ENCODE assay signal across 19 cellular contexts in genomic region chr17:44543905-44544523, GRCh38. TPM values are rescaled to one million over a fixed set of nuclear protein-coding genes. Genes with fewer than 3 reads are reported as not detected.
DNase-seq lines count a peak whose midpoint lies in the region; ATAC-seq, FAIRE-seq and TF ChIP-seq lines count a peak whose summit lies in the region.
"Had no signal": no experiment of that assay in that cellular context is flagged by ENCODE, and none has a peak within 500 bp of the region (broad histone marks: within the 10 kb centered on the region; RNA-seq: fewer than 3 reads in every experiment).

No MANE protein-coding gene starts in this region.

- CTCF ChIA-PET in activated CD4-positive, alpha-beta T cell treated with anti-CD3 and anti-CD28 coated beads for 36 hours (lab: Charles Lee): interaction anchor here (4.0 kb wide), 1 partner anchor 10 kb away, joined by 21 read pairs; no protein-coding TSS in a partner anchor

- peak overlapping the region; percentile 24 for H3K27ac Mint-ChIP-seq in activated CD4-positive, alpha-beta T cell treated with anti-CD3 and anti-CD28 coated beads for 36 hours

- H3K4me1 Mint-ChIP-seq in activated CD4-positive, alpha-beta T cell treated with anti-CD3 and anti-CD28 coated beads for 36 hours: no peaks in the 10 kb centered on the region

- peaks cover 70% of the 10 kb centered on the region for H3K27me3 ChIP-seq in iPS-20b (ENCODE audit: insufficient read depth, low read length)
- H3K27me3 ChIP-seq: body of pancreas, foreskin keratinocyte, testis had no signal

- no peak for ATAC-seq in activated CD4-positive, alpha-beta T cell treated with anti-CD3 and anti-CD28 coated beads for 36 hours
- ATAC-seq in SK-N-SH treated with all-trans-retinoic acid at 6 μM for 48 hours (peak; percentile 4; the same call in 2 of the 3 replicates), HG03045 (IDR thresholded peaks at IDR 0.05; ENCODE audit: unreplicated experiment) (no peak)
- ATAC-seq: body of pancreas, psoas muscle had no signal

- H3K36me3 ChIP-seq in iPS-20b (ENCODE audit: insufficient read depth, low read depth, low read length): no peaks in the 10 kb centered on the region

- H3K36me3 Mint-ChIP-seq in activated CD4-positive, alpha-beta T cell treated with anti-CD3 and anti-CD28 coated beads for 36 hours (ENCODE audit: low read depth): no peaks in the 10 kb centered on the region

- H3K27me3 Mint-ChIP-seq in activated CD4-positive, alpha-beta T cell treated with anti-CD3 and anti-CD28 coated beads for 36 hours: peaks cover 16% of the 10 kb centered on the region

- POLR2A ChIA-PET in activated CD4-positive, alpha-beta T cell treated with anti-CD3 and anti-CD28 coated beads for 36 hours (lab: Charles Lee): no interaction called here

- FAIRE-seq in urothelium cell line (lab: Jason Lieb, UNC): peak; percentile 42
- FAIRE-seq: islet of Langerhans had no signal

- no peak for DNase-seq in activated CD4-positive, alpha-beta T cell treated with anti-CD3 and anti-CD28 coated beads for 36 hours
- no peak for DNase-seq in activated CD4-positive, alpha-beta T cell treated with anti-CD3 and anti-CD28 coated beads, Interleukin-2, amount 50 U/mL, for 1 hour
- DNase-seq in urothelium cell line (ENCODE audit: low spot score): no peak
- DNase-seq in amygdala (lab: John Stamatoyannopoulos, UW): no peak
- no peak for DNase-seq in NCI-H2196 (lab: John Stamatoyannopoulos, UW; ENCODE audit: unreplicated experiment)
- DNase-seq: activated gamma-delta T cell; body of pancreas; effector memory CD4-positive, alpha-beta T cell; GF-D8; NCI-H1048; NCI-H2171; NK-92 treated with Interleukin-12 subunit alpha and Interleukin-12 subunit beta, amount 100 ng/mL, for 24 hours; psoas muscle; testis had no signal

- intact Hi-C loops in activated CD4-positive, alpha-beta T cell treated with anti-CD3 and anti-CD28 coated beads for 36 hours (cut with DNase I, micrococcal nuclease): no loop called here

- H3K9ac ChIP-seq in iPS-20b (ENCODE audit: low read depth, low read length): no peak overlapping the region

- peaks cover 49% of the 10 kb centered on the region for H3K4me1 ChIP-seq in iPS-20b (ENCODE audit: insufficient read depth, low read length)
- H3K4me1 ChIP-seq: body of pancreas, psoas muscle had no signal

- H3K9me3 Mint-ChIP-seq in activated CD4-positive, alpha-beta T cell treated with anti-CD3 and anti-CD28 coated beads for 36 hours (ENCODE audit: low read depth): no peaks in the 10 kb centered on the region

- H3K4me3 ChIP-seq in iPS-20b (ENCODE audit: low read length): peak overlapping the region; percentile 46; the same call in 1 of the 2 replicates
- H3K4me3 ChIP-seq: body of pancreas, psoas muscle, testis had no signal

- H3K9me3 ChIP-seq in iPS-20b (ENCODE audit: insufficient read depth, low read depth, low read length): no peaks in the 10 kb centered on the region
- H3K9me3 ChIP-seq: body of pancreas, psoas muscle, testis had no signal

- no peak overlapping the region for H3K4me3 Mint-ChIP-seq in activated CD4-positive, alpha-beta T cell treated with anti-CD3 and anti-CD28 coated beads for 36 hours

- no peak overlapping the region for H3K27ac ChIP-seq in iPS-20b (ENCODE audit: low read length)
- H3K27ac ChIP-seq: body of pancreas, foreskin keratinocyte, psoas muscle, testis had no signal

TF ChIP-seq in SK-N-SH treated with all-trans-retinoic acid at 6 μM for 48 hours, 23 proteins besides CTCF, POLR2A, EP300 and RAD21:
- no peak for TF ChIP-seq TCF4 (CRISPR knock-in tag; IDR thresholded peaks at IDR 0.05; ENCODE audit: borderline replicate concordance)
- no peak for TF ChIP-seq ISL1 (CRISPR knock-in tag; IDR thresholded peaks at IDR 0.05)
- TF ChIP-seq CSDC2 (CRISPR knock-in tag; IDR thresholded peaks at IDR 0.05): no peak
- TF ChIP-seq ZNF70 (CRISPR knock-in tag; IDR thresholded peaks at IDR 0.05): no peak
- no peak for TF ChIP-seq ZNF565 (CRISPR knock-in tag; conservative IDR thresholded peaks at IDR 0.05; ENCODE audit: low read depth)
- TF ChIP-seq ZFP30 (CRISPR knock-in tag; IDR thresholded peaks at IDR 0.05): no peak
- no peak for TF ChIP-seq OSR1 (CRISPR knock-in tag; IDR thresholded peaks at IDR 0.05)
- no peak for TF ChIP-seq SNAI2 (CRISPR knock-in tag; IDR thresholded peaks at IDR 0.05)
- no peak for TF ChIP-seq ZC3H10 (CRISPR knock-in tag; IDR thresholded peaks at IDR 0.05)
- no peak for TF ChIP-seq POU6F1 (CRISPR knock-in tag; IDR thresholded peaks at IDR 0.05; ENCODE audit: borderline replicate concordance, low read depth)
- TF ChIP-seq ESRRG (CRISPR knock-in tag; IDR thresholded peaks at IDR 0.05): no peak
- no peak for TF ChIP-seq TOX (CRISPR knock-in tag; IDR thresholded peaks at IDR 0.05; ENCODE audit: borderline replicate concordance)

RNA-seq across cellular contexts. Expression of gene FZD2, which starts 13.3 kb away (rescaled TPM):
- total RNA-seq in activated CD4-positive, alpha-beta T cell treated with anti-CD3 and anti-CD28 coated beads for 36 hours: under 1 TPM; 0.07 to 0.09 TPM

RNA-seq across cellular contexts. Expression of gene GPATCH8, which starts 40.8 kb away (rescaled TPM):
- total RNA-seq in activated CD4-positive, alpha-beta T cell treated with anti-CD3 and anti-CD28 coated beads for 36 hours: 10 to 100 TPM; 39.6 to 43.2 TPM
